19 cellular contexts compared by ENCODE assay signal in the genomic region with DNA sequence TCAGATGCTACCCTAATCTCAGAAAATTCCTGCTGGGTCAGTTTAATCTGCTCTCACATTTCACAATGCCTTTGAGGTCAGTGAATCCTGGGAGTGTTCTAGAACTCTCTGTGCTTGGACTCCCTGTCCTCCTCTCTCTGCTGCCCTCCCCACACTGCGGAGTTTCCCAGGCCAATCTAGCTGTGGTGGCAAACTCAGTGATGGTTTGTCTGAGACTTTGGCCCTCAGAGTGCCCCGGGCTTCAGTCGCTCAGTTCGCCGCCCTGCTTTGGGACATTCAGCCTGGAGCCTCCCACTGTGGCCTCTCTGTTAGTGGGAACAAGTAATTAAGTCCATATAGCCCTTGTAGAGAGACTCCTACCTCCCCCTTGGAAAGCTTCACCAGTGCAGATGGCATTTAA. TPM values are rescaled to one million over a fixed set of nuclear protein-coding genes. Genes with fewer than 3 reads are reported as not detected.
DNase-seq lines count a peak whose midpoint lies in the region; ATAC-seq, FAIRE-seq and TF ChIP-seq lines count a peak whose summit lies in the region.
"Had no signal": no experiment of that assay in that cellular context is flagged by ENCODE, and none has a peak within 500 bp of the region (broad histone marks: within the 10 kb centered on the region; RNA-seq: fewer than 3 reads in every experiment).

No MANE protein-coding gene starts in this region.

- no peak overlapping the region for H3K4me3 Mint-ChIP-seq in endothelial cell (ENCODE audit: unreplicated experiment)
- H3K4me3 Mint-ChIP-seq: activated T-cell treated with anti-CD3 and anti-CD28 coated beads, Interleukin-2, amount 50 U/mL, for 24 hours; central memory CD8-positive, alpha-beta T cell; mesothelial cell of epicardium; stimulated activated naive CD8-positive, alpha-beta T cell treated with anti-CD3 and anti-CD28 coated beads, Interleukin-15, Interleukin-2, amounts not matched to agents 100 ng/mL and 50 ng/mL, for 24 hours had no signal

- no peak overlapping the region for H3K4me3 ChIP-seq in mucosa of descending colon
- no peak overlapping the region for H3K4me3 ChIP-seq in upper lobe of right lung
- H3K4me3 ChIP-seq: GM12878, PC-9 had no signal

- H3K4me1 ChIP-seq in mucosa of descending colon (ENCODE audit: low read depth) = peaks cover 23% of the 10 kb centered on the region
- H3K4me1 ChIP-seq in upper lobe of right lung = no peaks in the 10 kb centered on the region

- H3K36me3 Mint-ChIP-seq in endothelial cell (ENCODE audit: low read depth, unreplicated experiment) = peaks cover 26% of the 10 kb centered on the region

- DNase-seq in left ventricle myocardium superior = peak; percentile 26
- DNase-seq in cardiac septum (ENCODE audit: low spot score) = no peak
- DNase-seq in endothelial cell (ENCODE audit: low spot score) = no peak
- no peak for DNase-seq in mucosa of descending colon
- no peak for DNase-seq in upper lobe of right lung
- DNase-seq in NCI-H748 treated with DMSO at 0.1 percent for 48 hours (lab: John Stamatoyannopoulos, UW) = no peak
- DNase-seq in RCC 7860 (ENCODE audit: low spot score) = no peak
- DNase-seq in NCI-H187 treated with DMSO at 0.1 percent for 48 hours (lab: John Stamatoyannopoulos, UW) = no peak
- DNase-seq: activated T-cell treated with anti-CD3 and anti-CD28 coated beads, Interleukin-2, amount 50 U/mL, for 24 hours; GOT3; NCI-H2107; PC-9; SW 1271 had no signal

- H3K27ac ChIP-seq in upper lobe of right lung = no peak overlapping the region
- H3K27ac ChIP-seq: PC-9 had no signal

- no peaks in the 10 kb centered on the region for H3K36me3 ChIP-seq in mucosa of descending colon (ENCODE audit: low read depth)
- no peaks in the 10 kb centered on the region for H3K36me3 ChIP-seq in upper lobe of right lung

- H3K4me1 Mint-ChIP-seq in endothelial cell (ENCODE audit: unreplicated experiment) = peaks cover 68% of the 10 kb centered on the region

- ATAC-seq in left ventricle myocardium superior (peak; percentile 46), mucosa of descending colon (peak; percentile 59), upper lobe of right lung (peak; percentile 28)

- H3K9me3 ChIP-seq in mucosa of descending colon = no peaks in the 10 kb centered on the region
- no peaks in the 10 kb centered on the region for H3K9me3 ChIP-seq in upper lobe of right lung

- TF ChIP-seq CTCF in endothelial cell (IDR thresholded peaks at IDR 0.05; ENCODE audit: unreplicated experiment) (no peak), mucosa of descending colon (IDR thresholded peaks at IDR 0.05) (no peak), upper lobe of right lung (IDR thresholded peaks at IDR 0.05) (no peak)

- FAIRE-seq in RCC 7860 (lab: Jason Lieb, UNC) = no peak
- FAIRE-seq: GM12878, islet of Langerhans had no signal

- H3K27me3 Mint-ChIP-seq in endothelial cell (ENCODE audit: unreplicated experiment) = peaks cover 7% of the 10 kb centered on the region

- H3K27me3 ChIP-seq in upper lobe of right lung = no peaks in the 10 kb centered on the region

- intact Hi-C loops in left ventricle myocardium superior (cut with micrococcal nuclease) = no loop called here
- intact Hi-C loops in cardiac septum (cut with DNase I) = no loop called here
- intact Hi-C loops in mucosa of descending colon (cut with DNase I, micrococcal nuclease) = loop anchor here in 1 of 2 donors (10.0 kb wide), 1 partner anchor 104 kb away; no protein-coding TSS in a partner anchor
- intact Hi-C loops in upper lobe of right lung (cut with DNase I) = loop anchor here (10.0 kb wide), 1 partner anchor 334 kb away; no protein-coding TSS in a partner anchor

- peak overlapping the region; percentile 67 for H3K27ac Mint-ChIP-seq in endothelial cell (ENCODE audit: unreplicated experiment)
- H3K27ac Mint-ChIP-seq: activated T-cell treated with anti-CD3 and anti-CD28 coated beads, Interleukin-2, amount 50 U/mL, for 24 hours; mesothelial cell of epicardium; stimulated activated naive CD8-positive, alpha-beta T cell treated with anti-CD3 and anti-CD28 coated beads, Interleukin-15, Interleukin-2, amounts not matched to agents 100 ng/mL and 50 ng/mL, for 24 hours had no signal

- H3K9me3 Mint-ChIP-seq in endothelial cell (ENCODE audit: unreplicated experiment) = no peaks in the 10 kb centered on the region
- H3K9me3 Mint-ChIP-seq: activated T-cell treated with anti-CD3 and anti-CD28 coated beads, Interleukin-2, amount 50 U/mL, for 24 hours; central memory CD8-positive, alpha-beta T cell; mesothelial cell of epicardium; stimulated activated naive CD8-positive, alpha-beta T cell treated with anti-CD3 and anti-CD28 coated beads, Interleukin-15, Interleukin-2, amounts not matched to agents 100 ng/mL and 50 ng/mL, for 24 hours had no signal

RNA-seq across cellular contexts. Expression of gene C1orf226, which starts 7.1 kb away (rescaled TPM):
- 5.8 TPM for total RNA-seq in left ventricle myocardium superior
- total RNA-seq in cardiac septum = 2.0 TPM
- 28.2 TPM for total RNA-seq in endothelial cell (ENCODE audit: unreplicated experiment)
- 10 to 100 TPM; 29.1 to 31.2 (median 30.0) TPM for total RNA-seq in mucosa of descending colon
- total RNA-seq in upper lobe of right lung = 7.1 TPM
- total RNA-seq: GM12878 had no signal

RNA-seq across cellular contexts. Expression of gene SPATA46, which starts 12.0 kb away (rescaled TPM):
- total RNA-seq in left ventricle myocardium superior = not detected
- not detected for total RNA-seq in cardiac septum
- not detected for total RNA-seq in endothelial cell (ENCODE audit: unreplicated experiment)
- not detected for total RNA-seq in mucosa of descending colon
- total RNA-seq in upper lobe of right lung = not detected
- total RNA-seq: GM12878, IMR-90, mesothelial cell of epicardium, PC-9 had no signal

RNA-seq across cellular contexts. Expression of gene SH2D1B, which starts 23.3 kb away (rescaled TPM):
- 0.40 TPM for total RNA-seq in left ventricle myocardium superior
- total RNA-seq in cardiac septum = not detected
- not detected for total RNA-seq in endothelial cell (ENCODE audit: unreplicated experiment)
- total RNA-seq in mucosa of descending colon = 1 to 10 TPM in 2 of 3 donors, under 1 TPM in 1; 0.93 to 1.3 (median 1.0) TPM
- total RNA-seq in upper lobe of right lung = 1.9 TPM
- total RNA-seq: GM12878, mesothelial cell of epicardium, PC-9 had no signal
